ENCODE assay signal across 8 cellular contexts in genomic region chr19:49817964-49818690, GRCh38. TPM values are rescaled to one million over a fixed set of nuclear protein-coding genes. Genes with fewer than 3 reads are reported as not detected.
DNase-seq lines count a peak whose midpoint lies in the region; ATAC-seq, FAIRE-seq and TF ChIP-seq lines count a peak whose summit lies in the region.

TSS of gene MED25 (plus strand) at chr19:49818289. CDS start at chr19:49818342, 53 bp downstream.

- TF ChIP-seq CTCF in DND-41 (IDR thresholded peaks at IDR 0.05; ENCODE audit: borderline replicate concordance, extremely low read depth, low read length, poor library complexity, severe bottlenecking), result no peak
- no peak for TF ChIP-seq CTCF in KMS-11 (conservative IDR thresholded peaks at IDR 0.05; ENCODE audit: low read depth, low read length)
- TF ChIP-seq CTCF in fibroblast of lung (conservative IDR thresholded peaks at IDR 0.05 in 1 of 2, IDR thresholded peaks at IDR 0.05 in 1 of 2; ENCODE audit: low read depth in 1 of 2, low read length in 2 of 2), result no peak

- H3K27ac Mint-ChIP-seq in activated T-helper 17 cell treated with anti-CD3 and anti-CD28 coated beads, Interleukin-2, amount 50 U/mL, for 72 hours, result peak within 1 kb of the TSS; percentile 99
- H3K27ac Mint-ChIP-seq in naive thymus-derived CD8-positive, alpha-beta T cell, result peak within 1 kb of the TSS; percentile 98 to 100 (median 100)

- H3K9me3 ChIP-seq in DND-41 (ENCODE audit: insufficient read depth, low read length, severe bottlenecking) (no peaks in the 10 kb centered on the region), fibroblast of lung (ENCODE audit: control insufficient read depth, insufficient read depth, low read depth, low read length) (no peaks in the 10 kb centered on the region)

- DNase-seq in DND-41 (peak; percentile 85), RCC 7860 (ENCODE audit: low spot score) (peak; percentile 47), fibroblast of lung (ENCODE audit: low read depth in 2 of 2) (peak; percentile 69 to 88)
- DNase-seq in naive thymus-derived CD8-positive, alpha-beta T cell, result peak; percentile 81 to 98 (median 89)
- DNase-seq in stimulated activated naive CD4-positive, alpha-beta T cell (lab: John Stamatoyannopoulos, UW), result peak; percentile 87 to 97 (median 94)

- H3K79me2 ChIP-seq in DND-41 (ENCODE audit: insufficient read depth, low read length) (peaks cover 42% of the 10 kb centered on the region), KMS-11 (ENCODE audit: insufficient read depth, low read depth) (peaks cover 36% of the 10 kb centered on the region), fibroblast of lung (ENCODE audit: control insufficient read depth, insufficient read depth, low read length) (peaks cover 18% of the 10 kb centered on the region)

- peak; percentile 72 for ATAC-seq in DND-41 (ENCODE audit: insufficient read depth, low read depth)
- ATAC-seq in GM21723 (IDR thresholded peaks at IDR 0.05; ENCODE audit: unreplicated experiment), result peak; percentile 66
- ATAC-seq in activated T-helper 17 cell treated with anti-CD3 and anti-CD28 coated beads, Interleukin-2, amount 50 U/mL, for 72 hours (replicated peaks), result peak; percentile 67
- peak; percentile 55 for ATAC-seq in naive thymus-derived CD8-positive, alpha-beta T cell

- H4K20me1 ChIP-seq in DND-41 (ENCODE audit: insufficient read depth, low read length) (peaks cover 3% of the 10 kb centered on the region), KMS-11 (ENCODE audit: insufficient read depth) (no peaks in the 10 kb centered on the region), fibroblast of lung (ENCODE audit: control insufficient read depth, extremely low read depth, insufficient read depth, low read length) (no peaks in the 10 kb centered on the region)

- H3K4me1 ChIP-seq in DND-41 (ENCODE audit: insufficient read depth, low read length) (peaks cover 29% of the 10 kb centered on the region), KMS-11 (ENCODE audit: low read depth, poor library complexity, severe bottlenecking) (peaks cover 30% of the 10 kb centered on the region), fibroblast of lung (ENCODE audit: control insufficient read depth, extremely low read depth, insufficient read depth, low read length) (peaks cover 5% of the 10 kb centered on the region)

- peak within 1 kb of the TSS; percentile 82 for H3K9ac ChIP-seq in DND-41 (ENCODE audit: low read depth, low read length)
- peak within 1 kb of the TSS; percentile 73 for H3K9ac ChIP-seq in KMS-11
- peak within 1 kb of the TSS; percentile 87 for H3K9ac ChIP-seq in fibroblast of lung (ENCODE audit: insufficient read depth, low read length)

- peaks cover 19% of the 10 kb centered on the region for H3K36me3 Mint-ChIP-seq in activated T-helper 17 cell treated with anti-CD3 and anti-CD28 coated beads, Interleukin-2, amount 50 U/mL, for 72 hours (ENCODE audit: low read depth)
- H3K36me3 Mint-ChIP-seq in naive thymus-derived CD8-positive, alpha-beta T cell, result peaks cover 0 to 6% (median 0%) of the 10 kb centered on the region in 3 donors

- POLR2A ChIA-PET in naive thymus-derived CD8-positive, alpha-beta T cell (lab: Charles Lee), result interaction anchor here (0.9 to 2.6 kb wide), 7 partner anchors 32 to 207 kb away, joined by 3 to 25 read pairs (median 14); partner anchors contain the start of genes AKT1S1, NUP62, PTOV1 and TBC1D17

- H3K36me3 ChIP-seq in DND-41 (ENCODE audit: insufficient read depth, low read length) (peaks cover 24% of the 10 kb centered on the region), KMS-11 (ENCODE audit: insufficient read depth) (no peaks in the 10 kb centered on the region), fibroblast of lung (ENCODE audit: control insufficient read depth, insufficient read depth, low read length) (no peaks in the 10 kb centered on the region)

- H3K4me3 Mint-ChIP-seq in activated T-helper 17 cell treated with anti-CD3 and anti-CD28 coated beads, Interleukin-2, amount 50 U/mL, for 72 hours, result peak within 1 kb of the TSS; percentile 95
- peak within 1 kb of the TSS; percentile 94 to 100 (median 99) for H3K4me3 Mint-ChIP-seq in naive thymus-derived CD8-positive, alpha-beta T cell

- peak within 1 kb of the TSS; percentile 91 for H2AFZ ChIP-seq in DND-41 (ENCODE audit: low read depth, low read length)
- H2AFZ ChIP-seq in KMS-11 (ENCODE audit: low read depth), result peak within 1 kb of the TSS; percentile 95
- peak within 1 kb of the TSS; percentile 90 for H2AFZ ChIP-seq in fibroblast of lung (ENCODE audit: low read length)

- H3K27ac ChIP-seq in DND-41 (ENCODE audit: low read length) (peak within 1 kb of the TSS; percentile 93), KMS-11 (peak within 1 kb of the TSS; percentile 88), fibroblast of lung (ENCODE audit: insufficient read depth, low read length) (peak within 1 kb of the TSS; percentile 98)

- H3K27me3 Mint-ChIP-seq in activated T-helper 17 cell treated with anti-CD3 and anti-CD28 coated beads, Interleukin-2, amount 50 U/mL, for 72 hours, result no peaks in the 10 kb centered on the region
- peaks cover 0 to 2% (median 0%) of the 10 kb centered on the region in 5 donors for H3K27me3 Mint-ChIP-seq in naive thymus-derived CD8-positive, alpha-beta T cell

- no peaks in the 10 kb centered on the region for H3K9me3 Mint-ChIP-seq in activated T-helper 17 cell treated with anti-CD3 and anti-CD28 coated beads, Interleukin-2, amount 50 U/mL, for 72 hours
- no peaks in the 10 kb centered on the region for H3K9me3 Mint-ChIP-seq in naive thymus-derived CD8-positive, alpha-beta T cell

- no peak for FAIRE-seq in RCC 7860 (lab: Jason Lieb, UNC)

- H3K4me2 ChIP-seq in DND-41 (ENCODE audit: insufficient read depth, low read length) (peak within 1 kb of the TSS; percentile 87), KMS-11 (peak within 1 kb of the TSS; percentile 91), fibroblast of lung (ENCODE audit: extremely low read depth, insufficient read depth, low read length) (peak within 1 kb of the TSS; percentile 84)

- H3K27me3 ChIP-seq in DND-41 (ENCODE audit: insufficient read depth, low read length, poor library complexity), result no peaks in the 10 kb centered on the region
- H3K27me3 ChIP-seq in KMS-11 (ENCODE audit: insufficient read depth, low read depth), result no peaks in the 10 kb centered on the region
- no peaks in the 10 kb centered on the region for H3K27me3 ChIP-seq in fibroblast of lung (ENCODE audit: control insufficient read depth, insufficient read depth, low read length)

- peaks cover 8% of the 10 kb centered on the region for H3K4me1 Mint-ChIP-seq in activated T-helper 17 cell treated with anti-CD3 and anti-CD28 coated beads, Interleukin-2, amount 50 U/mL, for 72 hours
- H3K4me1 Mint-ChIP-seq in naive thymus-derived CD8-positive, alpha-beta T cell, result peaks cover 11 to 40% (median 32%) of the 10 kb centered on the region in 4 donors

- peak within 1 kb of the TSS; percentile 88 to 96 for H3K4me3 ChIP-seq in DND-41 (ENCODE audit: low read depth in 1 of 2, low read length in 2 of 2)
- peak within 1 kb of the TSS; percentile 39 for H3K4me3 ChIP-seq in KMS-11 (IDR thresholded peaks at IDR 0.05; ENCODE audit: insufficient read depth, low read depth, low read length)
- peak within 1 kb of the TSS; percentile 74 to 98 (median 89) for H3K4me3 ChIP-seq in fibroblast of lung (replicated peaks in 1 of 4; ENCODE audit: control extremely low read depth in 1 of 4, insufficient read depth in 1 of 4, low read depth in 3 of 4, low read length in 4 of 4)

RNA-seq across cellular contexts. Expression of gene MED25, which starts in this region (rescaled TPM):
- 10 to 100 TPM; 55.6 to 56.1 TPM for total RNA-seq in activated T-helper 17 cell treated with anti-CD3 and anti-CD28 coated beads, Interleukin-2, amount 50 U/mL, for 72 hours
- total RNA-seq in fibroblast of lung, result 10.0 and 11.2 TPM in 2 replicates
- polyA plus RNA-seq in fibroblast of lung, result 20.2 and 28.6 TPM in 2 replicates
- 24.2 and 29.5 TPM in 2 replicates for polyA plus RNA-seq in fibroblast of lung (2012)
- 127 and 156 TPM in 2 replicates for polyA minus RNA-seq in fibroblast of lung (ENCODE audit: low replicate concordance)
- total RNA-seq in naive thymus-derived CD8-positive, alpha-beta T cell, result 10 to 100 TPM; 39.8 to 43.2 TPM
- polyA plus RNA-seq in naive thymus-derived CD8-positive, alpha-beta T cell, result 10 to 100 TPM in 2 of 3 donors, 1 to 10 TPM in 1; 7.5 to 19.2 (median 13.1) TPM

Comparison
In these comparisons a context has a peak if more than half of its experiments do, and no peak if none do; other contexts are left out.
1. Peak in every context shown above with its lines: DNase-seq, ATAC-seq, H3K4me3 ChIP-seq and H3K27ac ChIP-seq.
2. H3K4me3 ChIP-seq: peak in every context shown above with its lines; median percentile 92 in DND-41; 89 in fibroblast of lung; 39 in KMS-11.